ENCODE assay signal across 22 cellular contexts in genomic region chr11:11958403-11958802, GRCh38. TPM values are rescaled to one million over a fixed set of nuclear protein-coding genes. Genes with fewer than 3 reads are reported as not detected.
DNase-seq lines count a peak whose midpoint lies in the region; ATAC-seq, FAIRE-seq and TF ChIP-seq lines count a peak whose summit lies in the region.
"Had no signal": no experiment of that assay in that cellular context is flagged by ENCODE, and none has a peak within 500 bp of the region (broad histone marks: within the 10 kb centered on the region; RNA-seq: fewer than 3 reads in every experiment).

No MANE protein-coding gene starts in this region.

- H3K27ac ChIP-seq in CD4-positive, alpha-beta T cell (ENCODE audit: low read depth, low read length), result no peak overlapping the region
- H3K27ac ChIP-seq in CD4-positive, alpha-beta memory T cell (ENCODE audit: low read depth, low read length), result no peak overlapping the region
- H3K27ac ChIP-seq in astrocyte (ENCODE audit: low read depth, low read length) (peak overlapping the region; percentile 39), neural progenitor cell (no peak overlapping the region), right atrium auricular region (peak overlapping the region in 1 of 2 donors; percentile 15)
- H3K27ac ChIP-seq: GM23248, Peyer's patch, SK-N-MC had no signal

- intact Hi-C loops in CD4-positive, alpha-beta T cell (cut with DNase I, micrococcal nuclease), result no loop called here
- intact Hi-C loops in CD4-positive, alpha-beta memory T cell (cut with micrococcal nuclease), result no loop called here

- H3K9ac ChIP-seq in astrocyte (ENCODE audit: low read length), result no peak overlapping the region
- H3K9ac ChIP-seq in neural progenitor cell, result no peak overlapping the region
- H3K9ac ChIP-seq: GM23248 had no signal

- H3K4me1 Mint-ChIP-seq in CD4-positive, alpha-beta T cell (ENCODE audit: low read depth), result peaks cover 46% of the 10 kb centered on the region
- H3K4me1 Mint-ChIP-seq in CD4-positive, alpha-beta memory T cell, result peaks cover 37 to 44% (median 43%) of the 10 kb centered on the region in 4 donors
- peaks cover 13% of the 10 kb centered on the region for H3K4me1 Mint-ChIP-seq in astrocyte (ENCODE audit: low read depth, unreplicated experiment)
- H3K4me1 Mint-ChIP-seq in neural progenitor cell, result peaks cover 10% of the 10 kb centered on the region

- H3K27ac Mint-ChIP-seq in CD4-positive, alpha-beta T cell, result peak overlapping the region; percentile 28
- peak overlapping the region in 4 of 7 donors; percentile 28 to 60 (median 34) for H3K27ac Mint-ChIP-seq in CD4-positive, alpha-beta memory T cell
- H3K27ac Mint-ChIP-seq in astrocyte (ENCODE audit: unreplicated experiment), result no peak overlapping the region
- no peak overlapping the region for H3K27ac Mint-ChIP-seq in neural progenitor cell
- H3K27ac Mint-ChIP-seq: IgD-negative memory B cell had no signal

- no peaks in the 10 kb centered on the region for H4K20me1 ChIP-seq in astrocyte (ENCODE audit: insufficient read depth, low read length)
- H4K20me1 ChIP-seq in neural progenitor cell (ENCODE audit: low read depth), result no peaks in the 10 kb centered on the region

- H3F3A ChIP-seq in neural progenitor cell (ENCODE audit: low read depth), result peaks cover 8% of the 10 kb centered on the region

- no peaks in the 10 kb centered on the region for H3K9me3 Mint-ChIP-seq in CD4-positive, alpha-beta T cell
- H3K9me3 Mint-ChIP-seq in CD4-positive, alpha-beta memory T cell, result peaks cover 0 to 3% (median 0%) of the 10 kb centered on the region in 8 donors
- H3K9me3 Mint-ChIP-seq in astrocyte (ENCODE audit: unreplicated experiment), result peaks cover 6% of the 10 kb centered on the region
- no peaks in the 10 kb centered on the region for H3K9me3 Mint-ChIP-seq in neural progenitor cell
- H3K9me3 Mint-ChIP-seq: IgD-negative memory B cell had no signal

- H3K4me3 ChIP-seq in CD4-positive, alpha-beta memory T cell (ENCODE audit: low read length in 2 of 2), result no peak overlapping the region
- H3K4me3 ChIP-seq in astrocyte (ENCODE audit: insufficient read depth, low read depth, low read length) (no peak overlapping the region), neural progenitor cell (no peak overlapping the region), right atrium auricular region (no peak overlapping the region)
- H3K4me3 ChIP-seq: GM23248, HAP-1, MG63, Peyer's patch, SK-N-MC had no signal

- H3K79me2 ChIP-seq in astrocyte (ENCODE audit: insufficient read depth, low read length) (no peaks in the 10 kb centered on the region), neural progenitor cell (ENCODE audit: low read depth) (no peaks in the 10 kb centered on the region)

- H3K36me3 Mint-ChIP-seq in CD4-positive, alpha-beta T cell (ENCODE audit: low read depth), result peaks cover 49% of the 10 kb centered on the region
- peaks cover 35 to 40% of the 10 kb centered on the region in 2 donors for H3K36me3 Mint-ChIP-seq in CD4-positive, alpha-beta memory T cell
- H3K36me3 Mint-ChIP-seq in astrocyte (ENCODE audit: low read depth, unreplicated experiment) (peaks cover 32% of the 10 kb centered on the region), neural progenitor cell (peaks cover 46% of the 10 kb centered on the region)

- POLR2A ChIA-PET in CD4-positive, alpha-beta T cell (lab: Charles Lee), result no interaction called here
- POLR2A ChIA-PET in CD4-positive, alpha-beta memory T cell (lab: Charles Lee; ENCODE audit: partially characterized antibody), result no interaction called here

- CTCF ChIA-PET in CD4-positive, alpha-beta T cell (lab: Charles Lee), result no interaction called here
- CTCF ChIA-PET in CD4-positive, alpha-beta memory T cell (lab: Charles Lee; ENCODE audit: partially characterized antibody), result interaction anchor here (0.7 to 1.5 kb wide), 4 partner anchors 9 to 171 kb away, joined by 3 to 4 read pairs (median 4); no protein-coding TSS in a partner anchor

- H3K4me3 Mint-ChIP-seq in CD4-positive, alpha-beta T cell, result no peak overlapping the region
- peak overlapping the region in 1 of 8 donors; percentile 18 for H3K4me3 Mint-ChIP-seq in CD4-positive, alpha-beta memory T cell
- H3K4me3 Mint-ChIP-seq in astrocyte (ENCODE audit: unreplicated experiment) (no peak overlapping the region), neural progenitor cell (no peak overlapping the region)
- H3K4me3 Mint-ChIP-seq: IgD-negative memory B cell had no signal

- no peak for FAIRE-seq in astrocyte (lab: Jason Lieb, UNC)

- no peaks in the 10 kb centered on the region for H3K27me3 ChIP-seq in CD4-positive, alpha-beta T cell (ENCODE audit: control insufficient read depth, insufficient read depth, low read length)
- no peaks in the 10 kb centered on the region for H3K27me3 ChIP-seq in CD4-positive, alpha-beta memory T cell (ENCODE audit: insufficient read depth, low read length)
- H3K27me3 ChIP-seq in astrocyte (ENCODE audit: insufficient read depth, low read length) (no peaks in the 10 kb centered on the region), neural progenitor cell (no peaks in the 10 kb centered on the region), right atrium auricular region (no peaks in the 10 kb centered on the region)
- H3K27me3 ChIP-seq: MG63, Peyer's patch had no signal

- no peak for TF ChIP-seq CTCF in CD4-positive, alpha-beta T cell (IDR thresholded peaks at IDR 0.05)
- no peak for TF ChIP-seq CTCF in astrocyte (IDR thresholded peaks at IDR 0.05; ENCODE audit: insufficient read depth, low read depth, low read length)
- no peak for TF ChIP-seq CTCF in neural progenitor cell (IDR thresholded peaks at IDR 0.05)
- TF ChIP-seq CTCF in right atrium auricular region (IDR thresholded peaks at IDR 0.05), result no peak

- no peak for DNase-seq in CD4-positive, alpha-beta T cell
- no peak for DNase-seq in CD4-positive, alpha-beta memory T cell
- DNase-seq in astrocyte (ENCODE audit: low read depth), result no peak
- DNase-seq in neural progenitor cell (ENCODE audit: low spot score), result no peak
- DNase-seq in right atrium auricular region (ENCODE audit: low spot score), result no peak
- DNase-seq: ACHN, C1 segment of cervical spinal cord, DMS 273 treated with DMSO at 0.1 percent for 48 hours, GF-D8, GM23248, Kasumi-1, MG63, NCI-H1048, NCI-H1436, NCI-H2029 treated with DMSO at 0.1 percent for 48 hours, Peyer's patch had no signal

- H2AFZ ChIP-seq in astrocyte (ENCODE audit: low read depth, low read length), result no peak overlapping the region
- no peak overlapping the region for H2AFZ ChIP-seq in neural progenitor cell (replicated peaks)
- H2AFZ ChIP-seq: GM23248 had no signal

- H3K4me2 ChIP-seq in astrocyte (ENCODE audit: low read length) (no peak overlapping the region), neural progenitor cell (peak overlapping the region; percentile 45)

- H3K4me1 ChIP-seq in CD4-positive, alpha-beta memory T cell (ENCODE audit: insufficient read depth, low read length), result peaks cover 41% of the 10 kb centered on the region
- H3K4me1 ChIP-seq in astrocyte (ENCODE audit: insufficient read depth, low read length) (peaks cover 5% of the 10 kb centered on the region), neural progenitor cell (peaks cover 19% of the 10 kb centered on the region), right atrium auricular region (peaks cover 0 to 29% of the 10 kb centered on the region in 2 donors)
- H3K4me1 ChIP-seq: HAP-1, Peyer's patch had no signal

- no peaks in the 10 kb centered on the region for H3K9me3 ChIP-seq in CD4-positive, alpha-beta T cell (ENCODE audit: control insufficient read depth, low read length)
- no peaks in the 10 kb centered on the region for H3K9me3 ChIP-seq in CD4-positive, alpha-beta memory T cell (ENCODE audit: control insufficient read depth in 1 of 2, low read length in 2 of 2)
- no peaks in the 10 kb centered on the region for H3K9me3 ChIP-seq in astrocyte (ENCODE audit: insufficient read depth, low read depth, low read length)
- no peaks in the 10 kb centered on the region for H3K9me3 ChIP-seq in neural progenitor cell (ENCODE audit: low read depth)
- no peaks in the 10 kb centered on the region for H3K9me3 ChIP-seq in right atrium auricular region
- H3K9me3 ChIP-seq: HAP-1, MG63, Peyer's patch had no signal

- no peaks in the 10 kb centered on the region for H3K27me3 Mint-ChIP-seq in CD4-positive, alpha-beta T cell
- no peaks in the 10 kb centered on the region for H3K27me3 Mint-ChIP-seq in CD4-positive, alpha-beta memory T cell
- H3K27me3 Mint-ChIP-seq in astrocyte (ENCODE audit: low read depth, unreplicated experiment), result no peaks in the 10 kb centered on the region
- H3K27me3 Mint-ChIP-seq in neural progenitor cell (ENCODE audit: insufficient read depth, low read depth), result peaks cover 2% of the 10 kb centered on the region
- H3K27me3 Mint-ChIP-seq: IgD-negative memory B cell had no signal

- H3K36me3 ChIP-seq in CD4-positive, alpha-beta memory T cell (ENCODE audit: insufficient read depth, low read length), result peaks cover 24% of the 10 kb centered on the region
- peaks cover 29% of the 10 kb centered on the region for H3K36me3 ChIP-seq in astrocyte (ENCODE audit: insufficient read depth, low read length)
- H3K36me3 ChIP-seq in neural progenitor cell, result no peaks in the 10 kb centered on the region
- H3K36me3 ChIP-seq in right atrium auricular region, result peaks cover 49% of the 10 kb centered on the region

- no peak for ATAC-seq in CD4-positive, alpha-beta T cell (ENCODE audit: poor library complexity)
- no peak for ATAC-seq in GM21423 (IDR thresholded peaks at IDR 0.05; ENCODE audit: unreplicated experiment)
- ATAC-seq in HG03460 (IDR thresholded peaks at IDR 0.05; ENCODE audit: unreplicated experiment), result no peak
- ATAC-seq: Right ventricle myocardium inferior had no signal

RNA-seq across cellular contexts. Expression of gene DKK3, which starts 50.0 kb away (rescaled TPM):
- total RNA-seq in CD4-positive, alpha-beta T cell, result under 1 TPM; 0.61 to 0.71 TPM
- under 1 TPM in 1 of 2 experiments, not detected in 1; 0.89 TPM for total RNA-seq in CD4-positive, alpha-beta memory T cell
- 1 to 10 TPM; 2.9 to 3.1 TPM for polyA plus RNA-seq in CD4-positive, alpha-beta memory T cell
- total RNA-seq in astrocyte, result 307 and 328 TPM in 2 replicates
- 23.9 and 26.1 TPM in 2 replicates for total RNA-seq in neural progenitor cell (ENCODE audit: low replicate concordance)
- 1,000 to 10,000 TPM; 2,934 to 5,316 TPM for total RNA-seq in right atrium auricular region
- polyA plus RNA-seq: IgD-negative memory B cell had no signal

Comparison
In these comparisons a context has a peak if more than half of its experiments do, and no peak if none do; other contexts are left out.
1. H3K27ac Mint-ChIP-seq: peak in CD4-positive, alpha-beta T cell (single experiment) and CD4-positive, alpha-beta memory T cell (4 of 7); none in astrocyte (single experiment) and neural progenitor cell (single experiment).
2. RNA of gene DKK3, which starts 50.0 kb away (total RNA-seq): 2,934 to 5,316 TPM in right atrium auricular region, 307 to 328 TPM in astrocyte and 23.9 to 26.1 TPM in neural progenitor cell; 0.89 TPM in CD4-positive, alpha-beta memory T cell and 0.61 to 0.71 TPM in CD4-positive, alpha-beta T cell; every median in the first group is over 10 times any median in the second.